In the genomic region with DNA sequence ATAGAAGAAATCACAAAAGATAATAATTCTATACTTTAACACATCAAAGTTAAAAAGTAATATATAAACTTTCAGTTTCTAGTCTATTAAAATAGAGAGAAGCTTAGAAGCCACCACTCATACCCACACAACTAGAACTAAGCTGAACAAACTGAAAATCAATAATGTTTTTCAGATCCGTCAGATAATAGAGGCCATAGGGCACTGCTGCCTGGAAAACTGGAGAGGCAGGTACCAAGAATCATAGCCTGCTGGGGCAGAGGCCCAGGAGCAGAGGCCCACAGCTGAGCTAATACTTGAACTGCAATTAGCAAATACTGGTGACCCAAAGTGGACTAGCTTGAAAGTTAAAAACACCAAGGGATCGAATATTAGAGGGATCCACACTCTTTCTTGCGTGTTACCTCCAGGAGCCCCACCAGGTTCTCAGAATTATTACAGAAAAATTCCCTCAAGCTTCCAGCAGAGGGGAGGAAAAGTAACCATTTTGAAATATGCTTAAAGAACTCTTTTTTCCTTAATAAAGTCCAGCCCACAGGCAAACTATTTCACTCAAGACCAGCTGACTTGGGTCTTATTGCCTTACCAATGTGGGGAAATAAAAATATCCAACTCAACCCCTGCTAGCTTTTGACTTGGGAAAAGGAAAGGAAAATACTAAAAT, we compare ENCODE assay signal across 16 cellular contexts.
A peak's percentile ranks its signal among the peaks of the same experiment; 100 is the strongest.
DNase-seq lines count a peak whose midpoint lies in the region; ATAC-seq, FAIRE-seq and TF ChIP-seq lines count a peak whose summit lies in the region.
"Had no signal": no experiment of that assay in that cellular context is flagged by ENCODE, and none has a peak within 500 bp of the region (broad histone marks: within the 10 kb centered on the region; RNA-seq: fewer than 3 reads in every experiment).

No MANE protein-coding gene starts in this region.

- no peaks in the 10 kb centered on the region for H4K20me1 ChIP-seq in Karpas-422 (ENCODE audit: insufficient read depth, low read depth, low read length)

- DNase-seq in H54 (ENCODE audit: insufficient read length, low spot score): no peak
- no peak for DNase-seq in kidney epithelial cell (ENCODE audit: low read depth)
- no peak for DNase-seq in Karpas-422
- no peak for DNase-seq in activated CD4-positive, alpha-beta T cell treated with anti-CD3 and anti-CD28 coated beads, Interleukin-2, amount 10 ng/mL, durations not matched to agents 24 days and 14 days
- DNase-seq in activated CD8-positive, alpha-beta memory T cell treated with anti-CD3 and anti-CD28 coated beads, Interleukin-2, amount 10 ng/mL, durations not matched to agents 7 days and 5 days: no peak
- DNase-seq: activated T-cell treated with anti-CD3 and anti-CD28 coated beads, Interleukin-2, amount 50 U/mL, for 4 hours; DMS79 treated with DMSO at 0.1 percent for 48 hours; heart left ventricle; NCI-H1930; occipital lobe; upper lobe of right lung had no signal

- H3K4me1 Mint-ChIP-seq in stimulated activated memory B cell treated with anti-CD40 and anti-IgM and Interleukin-4, amounts not matched to agents 10 μg/mL and 1 μg/mL and 100 μg/mL, for 72 hours: no peaks in the 10 kb centered on the region
- no peaks in the 10 kb centered on the region for H3K4me1 Mint-ChIP-seq in activated CD4-positive, alpha-beta T cell treated with anti-CD3 and anti-CD28 coated beads, Interleukin-2, amount 10 ng/mL, durations not matched to agents 24 days and 14 days
- no peaks in the 10 kb centered on the region for H3K4me1 Mint-ChIP-seq in activated CD8-positive, alpha-beta memory T cell treated with anti-CD3 and anti-CD28 coated beads, Interleukin-2, amount 10 ng/mL, durations not matched to agents 7 days and 5 days

- H3K27me3 Mint-ChIP-seq in stimulated activated memory B cell treated with anti-CD40 and anti-IgM and Interleukin-4, amounts not matched to agents 10 μg/mL and 1 μg/mL and 100 μg/mL, for 72 hours: no peaks in the 10 kb centered on the region
- H3K27me3 Mint-ChIP-seq in activated CD4-positive, alpha-beta T cell treated with anti-CD3 and anti-CD28 coated beads, Interleukin-2, amount 10 ng/mL, durations not matched to agents 24 days and 14 days: no peaks in the 10 kb centered on the region
- no peaks in the 10 kb centered on the region for H3K27me3 Mint-ChIP-seq in activated CD8-positive, alpha-beta memory T cell treated with anti-CD3 and anti-CD28 coated beads, Interleukin-2, amount 10 ng/mL, durations not matched to agents 7 days and 5 days

- peak; percentile 36 for TF ChIP-seq CTCF in VCaP (conservative IDR thresholded peaks at IDR 0.05)
- peak; percentile 12 for TF ChIP-seq CTCF in kidney epithelial cell (IDR thresholded peaks at IDR 0.05; ENCODE audit: insufficient read depth, low read length, poor library complexity, severe bottlenecking)

- no peaks in the 10 kb centered on the region for H3K9me2 ChIP-seq in Karpas-422 (replicated peaks; ENCODE audit: insufficient read depth, low read length)

- peak; percentile 60 for FAIRE-seq in H54 (lab: Jason Lieb, UNC)

- no peak overlapping the region for H3K27ac Mint-ChIP-seq in stimulated activated memory B cell treated with anti-CD40 and anti-IgM and Interleukin-4, amounts not matched to agents 10 μg/mL and 1 μg/mL and 100 μg/mL, for 72 hours
- H3K27ac Mint-ChIP-seq in activated CD4-positive, alpha-beta T cell treated with anti-CD3 and anti-CD28 coated beads, Interleukin-2, amount 10 ng/mL, durations not matched to agents 24 days and 14 days: no peak overlapping the region
- no peak overlapping the region for H3K27ac Mint-ChIP-seq in activated CD8-positive, alpha-beta memory T cell treated with anti-CD3 and anti-CD28 coated beads, Interleukin-2, amount 10 ng/mL, durations not matched to agents 7 days and 5 days

- no peak for ATAC-seq in stimulated activated memory B cell treated with anti-CD40 and anti-IgM and Interleukin-4, amounts not matched to agents 10 μg/mL and 1 μg/mL and 100 μg/mL, for 72 hours
- ATAC-seq in activated CD8-positive, alpha-beta memory T cell treated with anti-CD3 and anti-CD28 coated beads, Interleukin-2, amount 10 ng/mL, durations not matched to agents 7 days and 5 days: no peak
- ATAC-seq: activated CD4-positive, CD25-positive, alpha-beta regulatory T cell treated with anti-CD3 and anti-CD28 coated beads, Interleukin-2, amount 50 U/mL, for 24 hours; activated T-cell treated with anti-CD3 and anti-CD28 coated beads, Interleukin-2, amount 50 U/mL, for 4 hours; heart left ventricle; upper lobe of right lung had no signal

- no peak overlapping the region for H3K9ac ChIP-seq in Karpas-422 (ENCODE audit: low read length)

- H3K27me3 ChIP-seq in ACC112 (ENCODE audit: insufficient read depth, low read length) (no peaks in the 10 kb centered on the region), kidney epithelial cell (ENCODE audit: control insufficient read depth, insufficient read depth, low read length) (no peaks in the 10 kb centered on the region), Karpas-422 (ENCODE audit: low read length) (no peaks in the 10 kb centered on the region)
- H3K27me3 ChIP-seq: heart left ventricle, upper lobe of right lung had no signal

- H3K4me3 ChIP-seq in ACC112 (ENCODE audit: low read depth, low read length): no peak overlapping the region
- H3K4me3 ChIP-seq in kidney epithelial cell (ENCODE audit: low read depth, low read length): no peak overlapping the region
- no peak overlapping the region for H3K4me3 ChIP-seq in Karpas-422 (ENCODE audit: low read length)
- H3K4me3 ChIP-seq: heart left ventricle, lung, upper lobe of right lung had no signal

- H3K36me3 ChIP-seq in ACC112 (ENCODE audit: insufficient read depth, low read length) (no peaks in the 10 kb centered on the region), kidney epithelial cell (ENCODE audit: control insufficient read depth, insufficient read depth, low read length) (no peaks in the 10 kb centered on the region), Karpas-422 (ENCODE audit: insufficient read depth, low read length) (no peaks in the 10 kb centered on the region)
- H3K36me3 ChIP-seq: heart left ventricle, upper lobe of right lung had no signal

- no peak overlapping the region for H3K4me3 Mint-ChIP-seq in stimulated activated memory B cell treated with anti-CD40 and anti-IgM and Interleukin-4, amounts not matched to agents 10 μg/mL and 1 μg/mL and 100 μg/mL, for 72 hours
- H3K4me3 Mint-ChIP-seq in activated CD4-positive, alpha-beta T cell treated with anti-CD3 and anti-CD28 coated beads, Interleukin-2, amount 10 ng/mL, durations not matched to agents 24 days and 14 days: no peak overlapping the region
- no peak overlapping the region for H3K4me3 Mint-ChIP-seq in activated CD8-positive, alpha-beta memory T cell treated with anti-CD3 and anti-CD28 coated beads, Interleukin-2, amount 10 ng/mL, durations not matched to agents 7 days and 5 days
- H3K4me3 Mint-ChIP-seq: activated T-cell treated with anti-CD3 and anti-CD28 coated beads, Interleukin-2, amount 50 U/mL, for 4 hours had no signal

- intact Hi-C loops in activated CD4-positive, alpha-beta T cell treated with anti-CD3 and anti-CD28 coated beads, Interleukin-2, amount 10 ng/mL, durations not matched to agents 24 days and 14 days (cut with micrococcal nuclease): no loop called here

- no peaks in the 10 kb centered on the region for H3K36me3 Mint-ChIP-seq in stimulated activated memory B cell treated with anti-CD40 and anti-IgM and Interleukin-4, amounts not matched to agents 10 μg/mL and 1 μg/mL and 100 μg/mL, for 72 hours
- no peaks in the 10 kb centered on the region for H3K36me3 Mint-ChIP-seq in activated CD4-positive, alpha-beta T cell treated with anti-CD3 and anti-CD28 coated beads, Interleukin-2, amount 10 ng/mL, durations not matched to agents 24 days and 14 days (ENCODE audit: low read depth)
- H3K36me3 Mint-ChIP-seq in activated CD8-positive, alpha-beta memory T cell treated with anti-CD3 and anti-CD28 coated beads, Interleukin-2, amount 10 ng/mL, durations not matched to agents 7 days and 5 days: no peaks in the 10 kb centered on the region

- H3K4me1 ChIP-seq in ACC112 (ENCODE audit: control insufficient read depth, insufficient read depth, low read length, unreplicated experiment) (no peaks in the 10 kb centered on the region), Karpas-422 (ENCODE audit: low read length) (no peaks in the 10 kb centered on the region)
- H3K4me1 ChIP-seq: heart left ventricle, upper lobe of right lung had no signal

- no peak overlapping the region for H3K4me2 ChIP-seq in Karpas-422 (ENCODE audit: low read depth, low read length, poor library complexity, severe bottlenecking)

- no peaks in the 10 kb centered on the region for H3K9me3 ChIP-seq in Karpas-422 (ENCODE audit: low read length)
- H3K9me3 ChIP-seq: upper lobe of right lung had no signal

- TF ChIP-seq POLR2A in H54 (IDR thresholded peaks at IDR 0.05; ENCODE audit: low read depth, low read length): no peak

- peak overlapping the region; percentile 72 for H2AFZ ChIP-seq in ACC112 (ENCODE audit: low read length, unreplicated experiment)
- no peak overlapping the region for H2AFZ ChIP-seq in Karpas-422 (ENCODE audit: low read length)

- CTCF ChIA-PET in activated CD8-positive, alpha-beta memory T cell treated with anti-CD3 and anti-CD28 coated beads, Interleukin-2, amount 10 ng/mL, durations not matched to agents 7 days and 5 days (lab: Charles Lee): no interaction called here

- H3K79me2 ChIP-seq in ACC112 (ENCODE audit: control insufficient read depth, insufficient read depth, low read length, unreplicated experiment) (no peaks in the 10 kb centered on the region), Karpas-422 (ENCODE audit: low read length) (no peaks in the 10 kb centered on the region)

- peaks cover 5% of the 10 kb centered on the region for H3K9me3 Mint-ChIP-seq in stimulated activated memory B cell treated with anti-CD40 and anti-IgM and Interleukin-4, amounts not matched to agents 10 μg/mL and 1 μg/mL and 100 μg/mL, for 72 hours
- no peaks in the 10 kb centered on the region for H3K9me3 Mint-ChIP-seq in activated CD4-positive, alpha-beta T cell treated with anti-CD3 and anti-CD28 coated beads, Interleukin-2, amount 10 ng/mL, durations not matched to agents 24 days and 14 days
- H3K9me3 Mint-ChIP-seq in activated CD8-positive, alpha-beta memory T cell treated with anti-CD3 and anti-CD28 coated beads, Interleukin-2, amount 10 ng/mL, durations not matched to agents 7 days and 5 days (ENCODE audit: low read depth): peaks cover 3% of the 10 kb centered on the region

- H3K27ac ChIP-seq in ACC112 (ENCODE audit: low read depth, low read length): no peak overlapping the region
- H3K27ac ChIP-seq in VCaP: peak overlapping the region; percentile 54
- no peak overlapping the region for H3K27ac ChIP-seq in Karpas-422 (ENCODE audit: low read length)
- H3K27ac ChIP-seq: heart left ventricle, upper lobe of right lung had no signal
